ENCODE assay signal across 14 cellular contexts in the genomic region with DNA sequence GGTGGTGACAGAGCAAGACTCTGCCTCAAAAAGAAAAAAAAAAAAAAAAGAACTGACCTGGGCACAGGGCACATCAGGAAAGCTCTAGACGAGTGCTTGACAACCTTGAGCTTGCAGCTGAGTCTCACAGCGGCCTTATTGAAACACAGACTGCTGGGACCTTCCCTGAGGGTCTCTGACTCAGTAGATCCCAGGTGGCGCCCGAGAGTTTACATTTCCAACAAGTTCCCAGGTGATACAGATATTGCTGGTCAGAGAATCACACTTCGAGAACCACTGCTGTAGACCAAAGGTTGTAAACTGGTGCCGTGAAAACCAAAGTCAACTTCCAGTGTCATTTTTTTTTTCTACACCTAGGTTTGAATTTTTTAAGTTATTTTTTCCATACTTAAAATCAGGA.
DNase-seq lines count a peak whose midpoint lies in the region; ATAC-seq and TF ChIP-seq lines count a peak whose summit lies in the region.
"Had no signal": no experiment of that assay in that cellular context is flagged by ENCODE, and none has a peak within 500 bp of the region (broad histone marks: within the 10 kb centered on the region; RNA-seq: fewer than 3 reads in every experiment).

No MANE protein-coding gene starts in this region.

- in situ Hi-C loops in transverse colon (cut with MboI; ENCODE audit: low pct_ligation_motif_present in 1 of 4, low pct_unique_long_range_greater_than_20kb in 1 of 4, low sequenced_read_pairs in 3 of 4) = no loop called here

- peak; percentile 5 for DNase-seq in ELF-1 (ENCODE audit: low read depth, low spot score)
- peak; percentile 45 for DNase-seq in Karpas-422
- no peak for DNase-seq in WTC11 (ENCODE audit: low spot score)
- no peak for DNase-seq in GM03348 (ENCODE audit: low spot score)
- no peak for DNase-seq in NCI-H187 treated with DMSO at 0.1 percent for 48 hours (lab: John Stamatoyannopoulos, UW)
- DNase-seq in transverse colon = no peak
- DNase-seq in endothelial cell (ENCODE audit: low spot score) = no peak
- DNase-seq: 8988T; CD4-positive, alpha-beta memory T cell; DMS79 treated with DMSO at 0.1 percent for 48 hours had no signal

- no peak for TF ChIP-seq POLR2A in transverse colon (IDR thresholded peaks at IDR 0.05)

- H2AFZ ChIP-seq in Karpas-422 (ENCODE audit: low read length) (no peak overlapping the region), OCI-LY3 (ENCODE audit: low read depth, low read length) (no peak overlapping the region)

- H3K9me3 ChIP-seq in Karpas-422 (ENCODE audit: low read length) (no peaks in the 10 kb centered on the region), OCI-LY3 (ENCODE audit: insufficient read depth, low read length) (no peaks in the 10 kb centered on the region), transverse colon (no peaks in the 10 kb centered on the region)
- H3K9me3 ChIP-seq: BLaER1, HAP-1 had no signal

- H3K27ac Mint-ChIP-seq in WTC11 (no peak overlapping the region), endothelial cell (ENCODE audit: unreplicated experiment) (no peak overlapping the region)
- H3K27ac Mint-ChIP-seq: CD14-positive monocyte; CD4-positive, alpha-beta memory T cell had no signal

- H3K4me3 ChIP-seq in Karpas-422 (ENCODE audit: low read length) = no peak overlapping the region
- no peak overlapping the region for H3K4me3 ChIP-seq in OCI-LY3 (ENCODE audit: low read length)
- H3K4me3 ChIP-seq in transverse colon = no peak overlapping the region
- H3K4me3 ChIP-seq: BLaER1, HAP-1 had no signal

- H3K36me3 Mint-ChIP-seq in WTC11 (no peaks in the 10 kb centered on the region), endothelial cell (ENCODE audit: low read depth, unreplicated experiment) (no peaks in the 10 kb centered on the region)
- H3K36me3 Mint-ChIP-seq: CD14-positive monocyte; CD4-positive, alpha-beta memory T cell had no signal

- H3K27ac ChIP-seq in Karpas-422 (ENCODE audit: low read length) (no peak overlapping the region), OCI-LY3 (ENCODE audit: low read length) (no peak overlapping the region), transverse colon (no peak overlapping the region)
- H3K27ac ChIP-seq: BLaER1 had no signal

- H3K27me3 Mint-ChIP-seq in WTC11 (ENCODE audit: low read depth) (no peaks in the 10 kb centered on the region), endothelial cell (ENCODE audit: unreplicated experiment) (peaks cover 2% of the 10 kb centered on the region)

- H3K4me1 ChIP-seq in Karpas-422 (ENCODE audit: low read length) = no peaks in the 10 kb centered on the region
- H3K4me1 ChIP-seq in OCI-LY3 (ENCODE audit: low read length) = no peaks in the 10 kb centered on the region
- no peaks in the 10 kb centered on the region for H3K4me1 ChIP-seq in transverse colon
- H3K4me1 ChIP-seq: BLaER1, HAP-1 had no signal

- CTCF ChIA-PET in WTC11 (lab: Charles Lee) = interaction anchor here (0.6 kb wide), 1 partner anchor 730 kb away, joined by 3 read pairs; no protein-coding TSS in a partner anchor

- no peaks in the 10 kb centered on the region for H3K9me3 Mint-ChIP-seq in WTC11
- H3K9me3 Mint-ChIP-seq in endothelial cell (ENCODE audit: unreplicated experiment) = no peaks in the 10 kb centered on the region

- POLR2A ChIA-PET in WTC11 (lab: Charles Lee) = interaction anchor here (0.6 kb wide), 1 partner anchor 132 kb away, joined by 3 read pairs; no protein-coding TSS in a partner anchor

- no peaks in the 10 kb centered on the region for H4K20me1 ChIP-seq in Karpas-422 (ENCODE audit: insufficient read depth, low read depth, low read length)
- H4K20me1 ChIP-seq in OCI-LY3 (ENCODE audit: insufficient read depth, low read length) = no peaks in the 10 kb centered on the region
- H4K20me1 ChIP-seq: BLaER1 had no signal

- ATAC-seq in WTC11 = peak; percentile 46; the same call in 1 of the 2 replicates

- TF ChIP-seq CTCF in OCI-LY3 (IDR thresholded peaks at IDR 0.05; ENCODE audit: low read depth, low read length) = peak; percentile 19; the same call in 1 of the 2 replicates
- no peak for TF ChIP-seq CTCF in WTC11 (IDR thresholded peaks at IDR 0.05)
- no peak for TF ChIP-seq CTCF in transverse colon (IDR thresholded peaks at IDR 0.05)
- TF ChIP-seq CTCF in endothelial cell (IDR thresholded peaks at IDR 0.05; ENCODE audit: unreplicated experiment) = no peak

- TF ChIP-seq EP300 in transverse colon (IDR thresholded peaks at IDR 0.05; ENCODE audit: low read depth) = no peak

- H3K79me2 ChIP-seq in Karpas-422 (ENCODE audit: low read length) (no peaks in the 10 kb centered on the region), OCI-LY3 (ENCODE audit: low read length) (no peaks in the 10 kb centered on the region)

- H3K4me3 Mint-ChIP-seq in WTC11 = no peak overlapping the region
- H3K4me3 Mint-ChIP-seq in endothelial cell (ENCODE audit: unreplicated experiment) = no peak overlapping the region
- H3K4me3 Mint-ChIP-seq: CD14-positive monocyte; CD4-positive, alpha-beta memory T cell had no signal

- no peaks in the 10 kb centered on the region for H3K4me1 Mint-ChIP-seq in WTC11
- no peaks in the 10 kb centered on the region for H3K4me1 Mint-ChIP-seq in endothelial cell (ENCODE audit: unreplicated experiment)
- H3K4me1 Mint-ChIP-seq: CD14-positive monocyte; CD4-positive, alpha-beta memory T cell had no signal

- H3K9me2 ChIP-seq in Karpas-422 (replicated peaks; ENCODE audit: insufficient read depth, low read length) = no peaks in the 10 kb centered on the region

- H3K36me3 ChIP-seq in Karpas-422 (ENCODE audit: insufficient read depth, low read length) (no peaks in the 10 kb centered on the region), OCI-LY3 (replicated peaks; ENCODE audit: low read depth, low read length) (no peaks in the 10 kb centered on the region), transverse colon (no peaks in the 10 kb centered on the region)
- H3K36me3 ChIP-seq: BLaER1, HAP-1 had no signal

- intact Hi-C loops in transverse colon (cut with DNase I; ENCODE audit: low total_unique reads) = no loop called here

- H3K9ac ChIP-seq in Karpas-422 (ENCODE audit: low read length) (no peak overlapping the region), OCI-LY3 (ENCODE audit: low read length) (no peak overlapping the region)
- H3K9ac ChIP-seq: BLaER1 had no signal

- no peaks in the 10 kb centered on the region for H3K27me3 ChIP-seq in Karpas-422 (ENCODE audit: low read length)
- no peaks in the 10 kb centered on the region for H3K27me3 ChIP-seq in OCI-LY3 (ENCODE audit: low read depth, low read length)
- no peaks in the 10 kb centered on the region for H3K27me3 ChIP-seq in transverse colon
- H3K27me3 ChIP-seq: BLaER1 had no signal

- 65 to 82% methylated on average over 4 to 6 of the region's 6 CpGs for WGBS in transverse colon (ENCODE audit: low coverage in 1 of 2), 2 donors

- H3K4me2 ChIP-seq in Karpas-422 (ENCODE audit: low read depth, low read length, poor library complexity, severe bottlenecking) (no peak overlapping the region), OCI-LY3 (ENCODE audit: low read length) (no peak overlapping the region)
- H3K4me2 ChIP-seq: BLaER1 had no signal

TF ChIP-seq in WTC11, 78 proteins besides CTCF, POLR2A, EP300 and RAD21:
- TF ChIP-seq ZNF396 (CRISPR knock-in tag; IDR thresholded peaks at IDR 0.05; ENCODE audit: borderline replicate concordance) (no peak), EMX1 (CRISPR knock-in tag; IDR thresholded peaks at IDR 0.05) (no peak), FOXJ3 (CRISPR knock-in tag; IDR thresholded peaks at IDR 0.05; ENCODE audit: borderline replicate concordance) (no peak), TP53 (CRISPR knock-in tag; IDR thresholded peaks at IDR 0.05) (no peak)
- TF ChIP-seq, protein P1, sequence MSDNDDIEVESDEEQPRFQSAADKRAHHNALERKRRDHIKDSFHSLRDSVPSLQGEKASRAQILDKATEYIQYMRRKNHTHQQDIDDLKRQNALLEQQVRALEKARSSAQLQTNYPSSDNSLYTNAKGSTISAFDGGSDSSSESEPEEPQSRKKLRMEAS (CRISPR knock-in tag; IDR thresholded peaks at IDR 0.05) = no peak
- TF ChIP-seq, protein P2, sequence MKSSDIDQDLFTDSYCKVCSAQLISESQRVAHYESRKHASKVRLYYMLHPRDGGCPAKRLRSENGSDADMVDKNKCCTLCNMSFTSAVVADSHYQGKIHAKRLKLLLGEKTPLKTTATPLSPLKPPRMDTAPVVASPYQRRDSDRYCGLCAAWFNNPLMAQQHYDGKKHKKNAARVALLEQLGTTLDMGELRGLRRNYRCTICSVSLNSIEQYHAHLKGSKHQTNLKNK (CRISPR knock-in tag; IDR thresholded peaks at IDR 0.05) = no peak

Comparison
In these comparisons a context has a peak if more than half of its experiments do, and no peak if none do; other contexts are left out.
1. DNase-seq: peak in ELF-1 (single experiment) and Karpas-422 (single experiment); none in WTC11 (single experiment), GM03348 (single experiment), NCI-H187 treated with DMSO at 0.1 percent for 48 hours (single experiment), transverse colon (single experiment) and endothelial cell (single experiment).